Comparison of ENCODE assay signal across 18 cellular contexts in the genomic region with DNA sequence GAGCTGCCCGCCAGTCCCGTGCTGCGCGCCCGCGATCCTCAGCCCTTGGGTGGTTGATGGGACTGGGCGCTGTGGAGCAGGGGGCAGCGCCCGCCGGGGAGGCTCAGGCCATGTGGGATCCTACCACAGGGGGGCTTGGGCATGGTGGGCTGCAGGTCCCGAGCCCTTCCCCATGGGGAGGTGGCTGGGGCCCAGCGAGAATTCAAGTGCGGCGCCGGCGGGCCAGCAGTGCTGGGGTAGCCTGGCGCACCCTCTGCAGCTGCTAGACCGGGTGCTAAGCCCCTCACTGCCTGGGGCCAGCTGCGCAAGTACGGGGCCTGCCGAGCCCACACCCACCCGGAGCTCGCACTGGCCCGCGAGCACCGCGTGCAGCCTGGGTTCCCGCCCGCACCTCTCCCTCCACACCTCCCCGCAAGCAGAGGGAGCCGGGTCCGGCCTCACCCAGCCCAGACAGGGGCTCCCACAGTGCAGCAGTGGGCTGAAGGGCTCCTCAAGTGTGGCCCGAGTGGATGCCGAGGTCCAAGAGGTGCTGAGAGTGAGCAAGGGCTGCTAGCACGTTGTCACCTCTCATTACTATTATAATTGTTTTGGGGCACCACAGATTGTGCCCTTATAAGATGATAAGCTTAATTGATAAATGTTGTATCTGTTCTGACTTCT.
"Had no signal": no experiment of that assay in that cellular context is flagged by ENCODE, and none has a peak within 500 bp of the region (broad histone marks: within the 10 kb centered on the region; RNA-seq: fewer than 3 reads in every experiment).

No MANE protein-coding gene starts in this region.

- H3K27me3 ChIP-seq: esophagus squamous epithelium, gastroesophageal sphincter, neutrophil, right atrium auricular region, testis, transverse colon had no signal

- H3K27ac ChIP-seq: epithelial cell of prostate, esophagus squamous epithelium, gastroesophageal sphincter, left ventricle myocardium inferior, neutrophil, right atrium auricular region, testis, transverse colon had no signal

- H3K4me3 ChIP-seq: esophagus squamous epithelium, gastroesophageal sphincter, left ventricle myocardium inferior, right atrium auricular region, testis, transverse colon had no signal

- ATAC-seq: gastroesophageal sphincter; naive thymus-derived CD4-positive, alpha-beta T cell had no signal

- H3K27me3 Mint-ChIP-seq: stimulated activated naive CD8-positive, alpha-beta T cell treated with anti-CD3 and anti-CD28 coated beads, Interleukin-15, Interleukin-2, amounts not matched to agents 100 ng/mL and 50 ng/mL, for 24 hours had no signal

- H3K4me1 ChIP-seq: esophagus squamous epithelium, gastroesophageal sphincter, left ventricle myocardium inferior, right atrium auricular region, testis, transverse colon had no signal

- H3K9me3 ChIP-seq: esophagus squamous epithelium, gastroesophageal sphincter, neutrophil, right atrium auricular region, testis, transverse colon had no signal

- DNase-seq: central memory CD4-positive, alpha-beta T cell; effector memory CD4-positive, alpha-beta T cell; esophagus squamous epithelium; foreskin fibroblast; glutamatergic neuron; islet precursor cell; left ventricle myocardium inferior; naive thymus-derived CD4-positive, alpha-beta T cell; nephron progenitor cell; small intestine; stimulated activated CD4-positive, alpha-beta T cell treated with anti-CD3 and anti-CD28 coated beads, Interleukin-2, amount 100 ng/mL, for 48 hours; testis; transverse colon had no signal

- H3K36me3 ChIP-seq: esophagus squamous epithelium, gastroesophageal sphincter, left ventricle myocardium inferior, neutrophil, right atrium auricular region, transverse colon had no signal

- H3K27ac Mint-ChIP-seq: naive thymus-derived CD4-positive, alpha-beta T cell; nephron progenitor cell had no signal

- H3K4me3 Mint-ChIP-seq: naive thymus-derived CD4-positive, alpha-beta T cell; nephron progenitor cell; stimulated activated naive CD8-positive, alpha-beta T cell treated with anti-CD3 and anti-CD28 coated beads, Interleukin-15, Interleukin-2, amounts not matched to agents 100 ng/mL and 50 ng/mL, for 24 hours had no signal

- H3K4me1 Mint-ChIP-seq: naive thymus-derived CD4-positive, alpha-beta T cell; nephron progenitor cell had no signal
